ENCODE assay signal across 25 cellular contexts in genomic region chr12:103802586-103802886, GRCh38. TPM values are rescaled to one million over a fixed set of nuclear protein-coding genes. Genes with fewer than 3 reads are reported as not detected.
A peak's percentile ranks its signal among the peaks of the same experiment; 100 is the strongest.
DNase-seq lines count a peak whose midpoint lies in the region; ATAC-seq, FAIRE-seq and TF ChIP-seq lines count a peak whose summit lies in the region.
"Had no signal": no experiment of that assay in that cellular context is flagged by ENCODE, and none has a peak within 500 bp of the region (broad histone marks: within the 10 kb centered on the region; RNA-seq: fewer than 3 reads in every experiment).

No MANE protein-coding gene starts in this region.

- H3K36me3 ChIP-seq in HepG2 (replicated peaks in 1 of 2; ENCODE audit: control insufficient read depth in 1 of 2, insufficient read depth in 2 of 2, low read length in 2 of 2) (peaks cover 4 to 15% of the 10 kb centered on the region in 2 experiments; a peak in 4 of 5 replicates), right lobe of liver (no peaks in the 10 kb centered on the region)
- H3K36me3 ChIP-seq: colonic mucosa had no signal

- H3K27ac ChIP-seq in HepG2 (ENCODE audit: extremely low read length, insufficient read depth, low read length) (no peak overlapping the region), right lobe of liver (no peak overlapping the region), VCaP (peak overlapping the region; percentile 98)
- H3K27ac ChIP-seq: colonic mucosa had no signal

- H3K4me1 ChIP-seq in HepG2 (ENCODE audit: insufficient read depth, low read length) (peaks cover 55% of the 10 kb centered on the region), right lobe of liver (peaks cover 0 to 20% (median 7%) of the 10 kb centered on the region in 4 donors)
- H3K4me1 ChIP-seq: colonic mucosa had no signal

- 100% methylated on average over 1 of the region's 1 CpG for WGBS in HepG2 (ENCODE audit: low lambda C conversion rate)
- WGBS in right lobe of liver (ENCODE audit: insufficient coverage, low coverage, low lambda C conversion rate, missing lambda C conversion rate): 100% methylated on average over 1 of the region's 1 CpG

- H3K4me2 ChIP-seq in HepG2 (ENCODE audit: low read depth, low read length): no peak overlapping the region
- H3K4me2 ChIP-seq: smooth muscle cell had no signal

- TF ChIP-seq CTCF in HepG2 (CRISPR knock-in tag; IDR thresholded peaks at IDR 0.05) (no peak), right lobe of liver (IDR thresholded peaks at IDR 0.05) (no peak), VCaP (conservative IDR thresholded peaks at IDR 0.05) (no peak)

- TF ChIP-seq POLR2A in HepG2 (IDR thresholded peaks at IDR 0.05; ENCODE audit: insufficient read depth in 1 of 2, low read depth in 2 of 2, low read length in 2 of 2): no peak
- no peak for TF ChIP-seq POLR2A in right lobe of liver (IDR thresholded peaks at IDR 0.05)

- TF ChIP-seq RAD21 in HepG2 (CRISPR knock-in tag; IDR thresholded peaks at IDR 0.05): no peak

- no TSS peak for BruUV-seq in HepG2 (replicated peaks; lab: Mats Ljungman, UMichigan)

- intact Hi-C loops in HepG2 (cut with micrococcal nuclease; ENCODE audit: unreplicated experiment): loop anchor here (5.0 kb wide), 1 partner anchor 35 kb away; no protein-coding TSS in a partner anchor
- intact Hi-C loops in right lobe of liver (cut with DNase I): no loop called here

- CTCF ChIA-PET in HepG2 (lab: Yijun Ruan, JAX; ENCODE audit: low intra/inter-chr PET ratio, low total read pairs): no interaction called here

- H3K27me3 ChIP-seq in HepG2 (ENCODE audit: control insufficient read depth in 1 of 2, insufficient read depth in 2 of 2, low read length in 2 of 2): no peaks in the 10 kb centered on the region
- no peaks in the 10 kb centered on the region for H3K27me3 ChIP-seq in right lobe of liver
- H3K27me3 ChIP-seq: colonic mucosa, SJCRH30 had no signal

- no peaks in the 10 kb centered on the region for H4K20me1 ChIP-seq in HepG2 (ENCODE audit: insufficient read depth, low read length)

- H3K9me3 ChIP-seq in HepG2 (ENCODE audit: low read length): no peaks in the 10 kb centered on the region
- no peaks in the 10 kb centered on the region for H3K9me3 ChIP-seq in right lobe of liver
- H3K9me3 ChIP-seq: colonic mucosa, SJCRH30 had no signal

- no peak overlapping the region for H2AFZ ChIP-seq in HepG2 (ENCODE audit: low read length)

- TF ChIP-seq EP300 in HepG2 (IDR thresholded peaks at IDR 0.05; ENCODE audit: low read depth in 2 of 2, low read length in 2 of 2): no peak
- TF ChIP-seq EP300 in HepG2 (CRISPR knock-in tag; IDR thresholded peaks at IDR 0.05; ENCODE audit: borderline replicate concordance): no peak

- no peaks in the 10 kb centered on the region for H3K79me2 ChIP-seq in HepG2 (ENCODE audit: insufficient read depth, low read length)

- no peak for FAIRE-seq in HepG2 (lab: Jason Lieb, UNC)
- FAIRE-seq: islet of Langerhans, urothelium cell line had no signal

- in situ Hi-C loops in HepG2 (cut with HindIII; ENCODE audit: extremely low pct_ligation_motif_present, low pct_unique_long_range_greater_than_20kb): no loop called here

- POLR2A ChIA-PET in HepG2 (lab: Yijun Ruan, JAX): no interaction called here

- H3K9ac ChIP-seq in HepG2 (ENCODE audit: insufficient read depth, low read depth, low read length): no peak overlapping the region

- ATAC-seq in HepG2 (no peak), right lobe of liver (no peak), GM21381 (IDR thresholded peaks at IDR 0.05; ENCODE audit: unreplicated experiment) (no peak)
- ATAC-seq: activated CD4-positive, CD25-positive, alpha-beta regulatory T cell treated with anti-CD3 and anti-CD28 coated beads, Interleukin-2, amount 50 U/mL, for 24 hours; activated naive CD4-positive, alpha-beta T cell treated with anti-CD3 and anti-CD28 coated beads, Interleukin-2, amount 50 U/mL, for 72 hours; naive thymus-derived CD4-positive, alpha-beta T cell had no signal

- no peak overlapping the region for H3K4me3 ChIP-seq in HepG2 (replicated peaks in 1 of 3; ENCODE audit: insufficient read depth in 1 of 3, low read depth in 2 of 3, low read length in 3 of 3)
- no peak overlapping the region for H3K4me3 ChIP-seq in right lobe of liver
- H3K4me3 ChIP-seq: colonic mucosa, lung, SJCRH30, smooth muscle cell had no signal

- no peak for DNase-seq in HepG2 (ENCODE audit: low spot score)
- DNase-seq in right lobe of liver: no peak
- DNase-seq in mucosa of gallbladder (ENCODE audit: low spot score): peak; percentile 26
- DNase-seq in kidney glomerular epithelial cell (lab: John Stamatoyannopoulos, UW): no peak
- DNase-seq in NCI-H2227 treated with DMSO at 0.1 percent for 48 hours (lab: John Stamatoyannopoulos, UW): no peak
- DNase-seq in SHP77 treated with DMSO at 0.1 percent for 48 hours (lab: John Stamatoyannopoulos, UW): no peak
- DNase-seq: ACHN; activated CD8-positive, alpha-beta memory T cell treated with anti-CD3 and anti-CD28 coated beads for 24 hours; colonic mucosa; DMS 273 treated with DMSO at 0.1 percent for 48 hours; MM.1S; naive thymus-derived CD4-positive, alpha-beta T cell; NCI-H2029 treated with DMSO at 0.1 percent for 48 hours; NCI-H510A; NK-92 treated with Interleukin-12 subunit alpha and Interleukin-12 subunit beta, amount 100 ng/mL, for 24 hours; stimulated activated CD4-positive, alpha-beta T cell treated with anti-CD3 and anti-CD28 coated beads, Interleukin-4, amount 100 ng/mL, for 1 hour had no signal

TF ChIP-seq in HepG2, 621 proteins besides CTCF, POLR2A, EP300 and RAD21:
- TF ChIP-seq JUND (CRISPR knock-in tag; IDR thresholded peaks at IDR 0.05): no peak
- peak; percentile 94 for TF ChIP-seq ZNF329 (CRISPR knock-in tag; IDR thresholded peaks at IDR 0.05; ENCODE audit: low read depth)
- TF ChIP-seq CEBPB (IDR thresholded peaks at IDR 0.05; ENCODE audit: borderline replicate concordance, low read depth, low read length): no peak
- TF ChIP-seq ZNF513 (CRISPR knock-in tag; conservative IDR thresholded peaks at IDR 0.05): no peak
TF ChIP-seq in HepG2: peak in this region for 1.

RNA-seq across cellular contexts. Expression of gene NT5DC3, which starts 38.5 kb away (rescaled TPM):
- total RNA-seq in HepG2 (2016; rRNA removed; fragmentation: Illumina TruSeq; extraction: Trizol): 6.6 and 7.4 TPM in 2 replicates
- total RNA-seq in HepG2 (2016; cell fraction: cytosol; rRNA removed; fragmentation: Illumina TruSeq; extraction: Trizol; ENCODE audit: low read depth): 1.7 and 2.3 TPM in 2 replicates
- 6.1 and 6.6 TPM in 2 replicates for total RNA-seq in HepG2 (2016; cell fraction: insoluble cytoplasmic fraction; rRNA removed; fragmentation: Illumina TruSeq; extraction: Trizol)
- total RNA-seq in HepG2 (2016; cell fraction: membrane; rRNA removed; fragmentation: Illumina TruSeq; extraction: Trizol): 2.8 and 2.9 TPM in 2 replicates
- total RNA-seq in HepG2 (2016; cell fraction: nucleus; rRNA removed; fragmentation: Illumina TruSeq; extraction: Trizol): 8.2 and 14.2 TPM in 2 replicates
- polyA plus RNA-seq in HepG2 (2011; rRNA removed): 2.8 and 3.2 TPM in 2 replicates
- polyA plus RNA-seq in HepG2 (2011; cell fraction: cytosol; rRNA removed): 1.8 and 2.3 TPM in 2 replicates
- polyA plus RNA-seq in HepG2 (2011; cell fraction: nucleus; rRNA removed): 4.3 and 4.9 TPM in 2 replicates
- 2.9 and 4.9 TPM in 2 replicates for polyA plus RNA-seq in HepG2 (2012)
- polyA plus RNA-seq in HepG2 (2016; cell fraction: cytosol; fragmentation: Illumina TruSeq; extraction: Trizol; ENCODE audit: low read depth): 0.17 and 0.21 TPM in 2 replicates
- polyA plus RNA-seq in HepG2 (2016; cell fraction: insoluble cytoplasmic fraction; fragmentation: Illumina TruSeq; extraction: Trizol; ENCODE audit: low read depth): 3.7 and 4.3 TPM in 2 replicates
- 0.42 and 0.64 TPM in 2 replicates for polyA plus RNA-seq in HepG2 (2016; cell fraction: membrane; fragmentation: Illumina TruSeq; extraction: Trizol; ENCODE audit: low read depth)
- polyA plus RNA-seq in HepG2 (2016; cell fraction: nucleus; fragmentation: Illumina TruSeq; extraction: Trizol; ENCODE audit: insufficient read depth, low read depth): 14.0 and 14.9 TPM in 2 replicates
- 3.9 and 6.2 TPM in 2 replicates for polyA minus RNA-seq in HepG2 (2011; rRNA and poly(A)+ RNA removed; ENCODE audit: low replicate concordance)
- polyA minus RNA-seq in HepG2 (2011; cell fraction: cytosol; rRNA and poly(A)+ RNA removed): 4.0 and 4.6 TPM in 2 replicates
- 7.8 and 12.2 TPM in 2 replicates for polyA minus RNA-seq in HepG2 (2011; cell fraction: nucleus; rRNA and poly(A)+ RNA removed)
- total RNA-seq in right lobe of liver: 10 to 100 TPM in 1 of 6 experiments, 1 to 10 TPM in 5; 3.3 to 10.2 (median 6.6) TPM
- total RNA-seq in mucosa of gallbladder: 17.0 TPM
